Comparison of ENCODE assay signal across 1 cellular context in genomic region chr2:11465485-11466306, GRCh38.
TF ChIP-seq lines count a peak whose summit lies in the region.

Gene E2F6, minus strand, starts transcription at chr2:11466161. Its CDS starts 282 bp downstream, at chr2:11465879.

TF ChIP-seq in GM12878, 131 proteins besides CTCF, POLR2A, EP300 and RAD21 (continued from another document and continues in another):
- TF ChIP-seq, protein P1, sequence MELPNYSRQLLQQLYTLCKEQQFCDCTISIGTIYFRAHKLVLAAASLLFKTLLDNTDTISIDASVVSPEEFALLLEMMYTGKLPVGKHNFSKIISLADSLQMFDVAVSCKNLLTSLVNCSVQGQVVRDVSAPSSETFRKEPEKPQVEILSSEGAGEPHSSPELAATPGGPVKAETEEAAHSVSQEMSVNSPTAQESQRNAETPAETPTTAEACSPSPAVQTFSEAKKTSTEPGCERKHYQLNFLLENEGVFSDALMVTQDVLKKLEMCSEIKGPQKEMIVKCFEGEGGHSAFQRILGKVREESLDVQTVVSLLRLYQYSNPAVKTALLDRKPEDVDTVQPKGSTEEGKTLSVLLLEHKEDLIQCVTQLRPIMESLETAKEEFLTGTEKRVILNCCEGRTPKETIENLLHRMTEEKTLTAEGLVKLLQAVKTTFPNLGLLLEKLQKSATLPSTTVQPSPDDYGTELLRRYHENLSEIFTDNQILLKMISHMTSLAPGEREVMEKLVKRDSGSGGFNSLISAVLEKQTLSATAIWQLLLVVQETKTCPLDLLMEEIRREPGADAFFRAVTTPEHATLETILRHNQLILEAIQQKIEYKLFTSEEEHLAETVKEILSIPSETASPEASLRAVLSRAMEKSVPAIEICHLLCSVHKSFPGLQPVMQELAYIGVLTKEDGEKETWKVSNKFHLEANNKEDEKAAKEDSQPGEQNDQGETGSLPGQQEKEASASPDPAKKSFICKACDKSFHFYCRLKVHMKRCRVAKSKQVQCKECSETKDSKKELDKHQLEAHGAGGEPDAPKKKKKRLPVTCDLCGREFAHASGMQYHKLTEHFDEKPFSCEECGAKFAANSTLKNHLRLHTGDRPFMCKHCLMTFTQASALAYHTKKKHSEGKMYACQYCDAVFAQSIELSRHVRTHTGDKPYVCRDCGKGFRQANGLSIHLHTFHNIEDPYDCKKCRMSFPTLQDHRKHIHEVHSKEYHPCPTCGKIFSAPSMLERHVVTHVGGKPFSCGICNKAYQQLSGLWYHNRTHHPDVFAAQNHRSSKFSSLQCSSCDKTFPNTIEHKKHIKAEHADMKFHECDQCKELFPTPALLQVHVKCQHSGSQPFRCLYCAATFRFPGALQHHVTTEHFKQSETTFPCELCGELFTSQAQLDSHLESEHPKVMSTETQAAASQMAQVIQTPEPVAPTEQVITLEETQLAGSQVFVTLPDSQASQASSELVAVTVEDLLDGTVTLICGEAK (IDR thresholded peaks at IDR 0.05; ENCODE audit: borderline replicate concordance): no peak; the same call in 1 of the 2 replicates
- TF ChIP-seq ZBED1 (IDR thresholded peaks at IDR 0.05; ENCODE audit: borderline replicate concordance) (no peak), ZNF622 (IDR thresholded peaks at IDR 0.05) (no peak), ATF3 (IDR thresholded peaks at IDR 0.05; ENCODE audit: borderline replicate concordance, extremely low read depth, low read depth, low read length) (no peak), CHD2 (IDR thresholded peaks at IDR 0.05; ENCODE audit: borderline replicate concordance, low read depth, low read length) (no peak), ZNF274 (IDR thresholded peaks at IDR 0.05; ENCODE audit: insufficient read depth, insufficient read length) (no peak), TCF12 (IDR thresholded peaks at IDR 0.05; ENCODE audit: low read depth, low read length) (0 out of 2 replicates have a peak, but pooled peaks have one; percentile 19), ZNF24 (IDR thresholded peaks at IDR 0.05) (no peak), KAT2A (conservative IDR thresholded peaks at IDR 0.05; ENCODE audit: control insufficient read depth, low read depth, low read length) (no peak), FOXK2 (IDR thresholded peaks at IDR 0.05) (no peak), NR2C1 (IDR thresholded peaks at IDR 0.05) (no peak), POU2F2 (IDR thresholded peaks at IDR 0.05; ENCODE audit: borderline replicate concordance, low read depth, low read length) (no peak), CHD1 (IDR thresholded peaks at IDR 0.05; ENCODE audit: low read depth, low read length) (no peak), NBN (IDR thresholded peaks at IDR 0.05) (no peak), CREM (IDR thresholded peaks at IDR 0.05; ENCODE audit: low read depth) (0 out of 2 replicates have a peak, but pooled peaks have one; percentile 13), RB1 (IDR thresholded peaks at IDR 0.05; ENCODE audit: borderline replicate concordance) (no peak; the same call in 1 of the 2 replicates), RBBP5 (conservative IDR thresholded peaks at IDR 0.05) (peak; percentile 48; the same call in 1 of the 2 replicates), MTA3 (IDR thresholded peaks at IDR 0.05; ENCODE audit: borderline replicate concordance, low read length) (no peak), CBFB (IDR thresholded peaks at IDR 0.05; ENCODE audit: low read depth) (no peak), SUZ12 (IDR thresholded peaks at IDR 0.05; ENCODE audit: unreplicated experiment) (no peak), IKZF2 (IDR thresholded peaks at IDR 0.05) (peak; percentile 95), PAX5 (IDR thresholded peaks at IDR 0.05; ENCODE audit: borderline replicate concordance, low read depth, low read length) (no peak), CBX5 (IDR thresholded peaks at IDR 0.05; ENCODE audit: low read depth) (0 out of 2 replicates have a peak, but pooled peaks have one; percentile 70), FOXM1 (IDR thresholded peaks at IDR 0.05; ENCODE audit: low read depth, low read length) (no peak), MTA2 (IDR thresholded peaks at IDR 0.05; ENCODE audit: low read depth) (no peak), HDAC2 (IDR thresholded peaks at IDR 0.05) (no peak), CHD4 (IDR thresholded peaks at IDR 0.05) (no peak), STAT3 (IDR thresholded peaks at IDR 0.05; ENCODE audit: low read depth, low read length) (no peak), BRCA1 (IDR thresholded peaks at IDR 0.05; ENCODE audit: low read depth, low read length) (no peak), RELB (IDR thresholded peaks at IDR 0.05; ENCODE audit: low read depth) (peak; percentile 96), BMI1 (IDR thresholded peaks at IDR 0.05; ENCODE audit: borderline replicate concordance) (no peak), HDAC6 (IDR thresholded peaks at IDR 0.05; ENCODE audit: unreplicated experiment) (no peak), ZZZ3 (IDR thresholded peaks at IDR 0.05; ENCODE audit: control insufficient read depth, insufficient read length, low read depth) (no peak), MEF2B (IDR thresholded peaks at IDR 0.05; ENCODE audit: partially characterized antibody, poor library complexity, severe bottlenecking) (peak; percentile 29), HDGF (IDR thresholded peaks at IDR 0.05) (no peak), IKZF1 (conservative IDR thresholded peaks at IDR 0.05) (peak; percentile 98), HCFC1 (IDR thresholded peaks at IDR 0.05; ENCODE audit: low read length) (peak; percentile 22; the same call in 1 of the 2 replicates), CBX3 (IDR thresholded peaks at IDR 0.05; ENCODE audit: borderline replicate concordance, low read depth) (no peak), IRF4 (IDR thresholded peaks at IDR 0.05; ENCODE audit: low read depth, low read length) (no peak), NRF1 (conservative IDR thresholded peaks at IDR 0.05; ENCODE audit: low read depth, low read length) (peak; percentile 77), SIX5 (IDR thresholded peaks at IDR 0.05; ENCODE audit: low read depth, low read length, severe bottlenecking) (no peak)
- TF ChIP-seq, protein P2, sequence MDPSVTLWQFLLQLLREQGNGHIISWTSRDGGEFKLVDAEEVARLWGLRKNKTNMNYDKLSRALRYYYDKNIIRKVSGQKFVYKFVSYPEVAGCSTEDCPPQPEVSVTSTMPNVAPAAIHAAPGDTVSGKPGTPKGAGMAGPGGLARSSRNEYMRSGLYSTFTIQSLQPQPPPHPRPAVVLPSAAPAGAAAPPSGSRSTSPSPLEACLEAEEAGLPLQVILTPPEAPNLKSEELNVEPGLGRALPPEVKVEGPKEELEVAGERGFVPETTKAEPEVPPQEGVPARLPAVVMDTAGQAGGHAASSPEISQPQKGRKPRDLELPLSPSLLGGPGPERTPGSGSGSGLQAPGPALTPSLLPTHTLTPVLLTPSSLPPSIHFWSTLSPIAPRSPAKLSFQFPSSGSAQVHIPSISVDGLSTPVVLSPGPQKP (IDR thresholded peaks at IDR 0.05; ENCODE audit: low read depth, low read length): no peak
- TF ChIP-seq, protein P3, sequence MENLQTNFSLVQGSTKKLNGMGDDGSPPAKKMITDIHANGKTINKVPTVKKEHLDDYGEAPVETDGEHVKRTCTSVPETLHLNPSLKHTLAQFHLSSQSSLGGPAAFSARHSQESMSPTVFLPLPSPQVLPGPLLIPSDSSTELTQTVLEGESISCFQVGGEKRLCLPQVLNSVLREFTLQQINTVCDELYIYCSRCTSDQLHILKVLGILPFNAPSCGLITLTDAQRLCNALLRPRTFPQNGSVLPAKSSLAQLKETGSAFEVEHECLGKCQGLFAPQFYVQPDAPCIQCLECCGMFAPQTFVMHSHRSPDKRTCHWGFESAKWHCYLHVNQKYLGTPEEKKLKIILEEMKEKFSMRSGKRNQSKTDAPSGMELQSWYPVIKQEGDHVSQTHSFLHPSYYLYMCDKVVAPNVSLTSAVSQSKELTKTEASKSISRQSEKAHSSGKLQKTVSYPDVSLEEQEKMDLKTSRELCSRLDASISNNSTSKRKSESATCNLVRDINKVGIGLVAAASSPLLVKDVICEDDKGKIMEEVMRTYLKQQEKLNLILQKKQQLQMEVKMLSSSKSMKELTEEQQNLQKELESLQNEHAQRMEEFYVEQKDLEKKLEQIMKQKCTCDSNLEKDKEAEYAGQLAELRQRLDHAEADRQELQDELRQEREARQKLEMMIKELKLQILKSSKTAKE (IDR thresholded peaks at IDR 0.05; ENCODE audit: low read depth, poor library complexity, severe bottlenecking): no peak
- TF ChIP-seq, protein P4, sequence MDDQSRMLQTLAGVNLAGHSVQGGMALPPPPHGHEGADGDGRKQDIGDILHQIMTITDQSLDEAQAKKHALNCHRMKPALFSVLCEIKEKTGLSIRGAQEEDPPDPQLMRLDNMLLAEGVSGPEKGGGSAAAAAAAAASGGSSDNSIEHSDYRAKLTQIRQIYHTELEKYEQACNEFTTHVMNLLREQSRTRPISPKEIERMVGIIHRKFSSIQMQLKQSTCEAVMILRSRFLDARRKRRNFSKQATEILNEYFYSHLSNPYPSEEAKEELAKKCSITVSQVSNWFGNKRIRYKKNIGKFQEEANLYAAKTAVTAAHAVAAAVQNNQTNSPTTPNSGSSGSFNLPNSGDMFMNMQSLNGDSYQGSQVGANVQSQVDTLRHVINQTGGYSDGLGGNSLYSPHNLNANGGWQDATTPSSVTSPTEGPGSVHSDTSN (IDR thresholded peaks at IDR 0.05; ENCODE audit: insufficient replicate concordance, low read depth, low read length): no peak
- TF ChIP-seq, protein P5, sequence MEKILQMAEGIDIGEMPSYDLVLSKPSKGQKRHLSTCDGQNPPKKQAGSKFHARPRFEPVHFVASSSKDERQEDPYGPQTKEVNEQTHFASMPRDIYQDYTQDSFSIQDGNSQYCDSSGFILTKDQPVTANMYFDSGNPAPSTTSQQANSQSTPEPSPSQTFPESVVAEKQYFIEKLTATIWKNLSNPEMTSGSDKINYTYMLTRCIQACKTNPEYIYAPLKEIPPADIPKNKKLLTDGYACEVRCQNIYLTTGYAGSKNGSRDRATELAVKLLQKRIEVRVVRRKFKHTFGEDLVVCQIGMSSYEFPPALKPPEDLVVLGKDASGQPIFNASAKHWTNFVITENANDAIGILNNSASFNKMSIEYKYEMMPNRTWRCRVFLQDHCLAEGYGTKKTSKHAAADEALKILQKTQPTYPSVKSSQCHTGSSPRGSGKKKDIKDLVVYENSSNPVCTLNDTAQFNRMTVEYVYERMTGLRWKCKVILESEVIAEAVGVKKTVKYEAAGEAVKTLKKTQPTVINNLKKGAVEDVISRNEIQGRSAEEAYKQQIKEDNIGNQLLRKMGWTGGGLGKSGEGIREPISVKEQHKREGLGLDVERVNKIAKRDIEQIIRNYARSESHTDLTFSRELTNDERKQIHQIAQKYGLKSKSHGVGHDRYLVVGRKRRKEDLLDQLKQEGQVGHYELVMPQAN (conservative IDR thresholded peaks at IDR 0.05): 0 out of 2 replicates have a peak, but pooled peaks have one; percentile 40
- TF ChIP-seq, protein P6, sequence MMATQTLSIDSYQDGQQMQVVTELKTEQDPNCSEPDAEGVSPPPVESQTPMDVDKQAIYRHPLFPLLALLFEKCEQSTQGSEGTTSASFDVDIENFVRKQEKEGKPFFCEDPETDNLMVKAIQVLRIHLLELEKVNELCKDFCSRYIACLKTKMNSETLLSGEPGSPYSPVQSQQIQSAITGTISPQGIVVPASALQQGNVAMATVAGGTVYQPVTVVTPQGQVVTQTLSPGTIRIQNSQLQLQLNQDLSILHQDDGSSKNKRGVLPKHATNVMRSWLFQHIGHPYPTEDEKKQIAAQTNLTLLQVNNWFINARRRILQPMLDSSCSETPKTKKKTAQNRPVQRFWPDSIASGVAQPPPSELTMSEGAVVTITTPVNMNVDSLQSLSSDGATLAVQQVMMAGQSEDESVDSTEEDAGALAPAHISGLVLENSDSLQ (IDR thresholded peaks at IDR 0.05): no peak
- TF ChIP-seq, protein P7, sequence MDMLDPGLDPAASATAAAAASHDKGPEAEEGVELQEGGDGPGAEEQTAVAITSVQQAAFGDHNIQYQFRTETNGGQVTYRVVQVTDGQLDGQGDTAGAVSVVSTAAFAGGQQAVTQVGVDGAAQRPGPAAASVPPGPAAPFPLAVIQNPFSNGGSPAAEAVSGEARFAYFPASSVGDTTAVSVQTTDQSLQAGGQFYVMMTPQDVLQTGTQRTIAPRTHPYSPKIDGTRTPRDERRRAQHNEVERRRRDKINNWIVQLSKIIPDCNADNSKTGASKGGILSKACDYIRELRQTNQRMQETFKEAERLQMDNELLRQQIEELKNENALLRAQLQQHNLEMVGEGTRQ (IDR thresholded peaks at IDR 0.05; ENCODE audit: borderline replicate concordance, low read depth, low read length): no peak; the same call in 1 of the 2 replicates
- TF ChIP-seq, protein P8, sequence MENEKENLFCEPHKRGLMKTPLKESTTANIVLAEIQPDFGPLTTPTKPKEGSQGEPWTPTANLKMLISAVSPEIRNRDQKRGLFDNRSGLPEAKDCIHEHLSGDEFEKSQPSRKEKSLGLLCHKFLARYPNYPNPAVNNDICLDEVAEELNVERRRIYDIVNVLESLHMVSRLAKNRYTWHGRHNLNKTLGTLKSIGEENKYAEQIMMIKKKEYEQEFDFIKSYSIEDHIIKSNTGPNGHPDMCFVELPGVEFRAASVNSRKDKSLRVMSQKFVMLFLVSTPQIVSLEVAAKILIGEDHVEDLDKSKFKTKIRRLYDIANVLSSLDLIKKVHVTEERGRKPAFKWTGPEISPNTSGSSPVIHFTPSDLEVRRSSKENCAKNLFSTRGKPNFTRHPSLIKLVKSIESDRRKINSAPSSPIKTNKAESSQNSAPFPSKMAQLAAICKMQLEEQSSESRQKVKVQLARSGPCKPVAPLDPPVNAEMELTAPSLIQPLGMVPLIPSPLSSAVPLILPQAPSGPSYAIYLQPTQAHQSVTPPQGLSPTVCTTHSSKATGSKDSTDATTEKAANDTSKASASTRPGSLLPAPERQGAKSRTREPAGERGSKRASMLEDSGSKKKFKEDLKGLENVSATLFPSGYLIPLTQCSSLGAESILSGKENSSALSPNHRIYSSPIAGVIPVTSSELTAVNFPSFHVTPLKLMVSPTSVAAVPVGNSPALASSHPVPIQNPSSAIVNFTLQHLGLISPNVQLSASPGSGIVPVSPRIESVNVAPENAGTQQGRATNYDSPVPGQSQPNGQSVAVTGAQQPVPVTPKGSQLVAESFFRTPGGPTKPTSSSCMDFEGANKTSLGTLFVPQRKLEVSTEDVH (IDR thresholded peaks at IDR 0.05; ENCODE audit: low read depth, partially characterized antibody): no peak
